In the genomic region with DNA sequence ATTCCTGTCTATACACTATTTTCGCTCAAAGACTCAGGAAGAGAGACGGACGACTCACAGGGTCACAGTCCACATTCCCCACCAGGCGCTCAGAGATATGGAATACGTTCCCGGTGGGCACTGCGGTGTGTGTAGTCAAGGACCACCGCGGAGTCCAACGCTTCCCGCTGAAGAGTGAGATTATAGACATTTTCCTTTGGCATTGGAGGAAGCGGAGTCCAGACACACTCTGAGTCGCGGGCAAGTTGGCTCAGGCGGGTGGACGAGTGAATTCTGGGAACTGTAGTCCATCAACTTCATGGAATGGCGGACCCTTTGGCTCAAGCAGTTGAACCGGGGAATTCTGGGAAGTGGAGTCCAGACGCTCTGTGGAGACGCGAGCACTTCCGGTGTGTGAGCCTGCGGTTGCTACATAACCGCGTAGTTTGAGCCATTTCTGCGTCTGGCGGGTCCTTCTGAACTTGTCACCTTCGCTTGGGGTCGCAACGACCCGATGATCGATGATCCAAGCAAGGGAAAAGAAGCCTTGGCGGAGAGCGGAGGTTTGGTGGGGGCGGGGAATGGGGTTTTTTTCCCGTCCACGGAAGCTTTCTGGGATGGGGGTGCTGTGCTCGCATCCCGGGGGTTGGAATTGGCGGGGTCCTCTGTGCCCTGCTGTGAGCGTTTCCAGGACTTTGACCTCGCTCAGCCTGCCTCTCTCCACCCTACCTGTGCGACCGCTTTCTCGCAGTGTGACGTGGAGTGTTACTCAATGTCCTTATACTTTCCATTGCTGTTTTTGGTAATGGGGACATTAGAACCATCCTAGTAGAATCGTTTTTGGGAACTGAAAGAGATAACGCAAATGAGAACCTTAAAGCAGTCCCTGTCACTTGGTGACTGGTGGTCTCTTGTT, we compare ENCODE assay signal across 1 cellular context.
A peak's percentile ranks its signal among the peaks of the same experiment; 100 is the strongest.
TF ChIP-seq lines count a peak whose summit lies in the region.

A gene (plus strand): TSS at position 392 of the 895 bp plus-strand sequence. CDS start 4,122 bp downstream, outside the sequence.

TF ChIP-seq in K562, 482 proteins besides CTCF, POLR2A, EP300 and RAD21 (continued from another document and continues in another):
- TF ChIP-seq, protein P1, sequence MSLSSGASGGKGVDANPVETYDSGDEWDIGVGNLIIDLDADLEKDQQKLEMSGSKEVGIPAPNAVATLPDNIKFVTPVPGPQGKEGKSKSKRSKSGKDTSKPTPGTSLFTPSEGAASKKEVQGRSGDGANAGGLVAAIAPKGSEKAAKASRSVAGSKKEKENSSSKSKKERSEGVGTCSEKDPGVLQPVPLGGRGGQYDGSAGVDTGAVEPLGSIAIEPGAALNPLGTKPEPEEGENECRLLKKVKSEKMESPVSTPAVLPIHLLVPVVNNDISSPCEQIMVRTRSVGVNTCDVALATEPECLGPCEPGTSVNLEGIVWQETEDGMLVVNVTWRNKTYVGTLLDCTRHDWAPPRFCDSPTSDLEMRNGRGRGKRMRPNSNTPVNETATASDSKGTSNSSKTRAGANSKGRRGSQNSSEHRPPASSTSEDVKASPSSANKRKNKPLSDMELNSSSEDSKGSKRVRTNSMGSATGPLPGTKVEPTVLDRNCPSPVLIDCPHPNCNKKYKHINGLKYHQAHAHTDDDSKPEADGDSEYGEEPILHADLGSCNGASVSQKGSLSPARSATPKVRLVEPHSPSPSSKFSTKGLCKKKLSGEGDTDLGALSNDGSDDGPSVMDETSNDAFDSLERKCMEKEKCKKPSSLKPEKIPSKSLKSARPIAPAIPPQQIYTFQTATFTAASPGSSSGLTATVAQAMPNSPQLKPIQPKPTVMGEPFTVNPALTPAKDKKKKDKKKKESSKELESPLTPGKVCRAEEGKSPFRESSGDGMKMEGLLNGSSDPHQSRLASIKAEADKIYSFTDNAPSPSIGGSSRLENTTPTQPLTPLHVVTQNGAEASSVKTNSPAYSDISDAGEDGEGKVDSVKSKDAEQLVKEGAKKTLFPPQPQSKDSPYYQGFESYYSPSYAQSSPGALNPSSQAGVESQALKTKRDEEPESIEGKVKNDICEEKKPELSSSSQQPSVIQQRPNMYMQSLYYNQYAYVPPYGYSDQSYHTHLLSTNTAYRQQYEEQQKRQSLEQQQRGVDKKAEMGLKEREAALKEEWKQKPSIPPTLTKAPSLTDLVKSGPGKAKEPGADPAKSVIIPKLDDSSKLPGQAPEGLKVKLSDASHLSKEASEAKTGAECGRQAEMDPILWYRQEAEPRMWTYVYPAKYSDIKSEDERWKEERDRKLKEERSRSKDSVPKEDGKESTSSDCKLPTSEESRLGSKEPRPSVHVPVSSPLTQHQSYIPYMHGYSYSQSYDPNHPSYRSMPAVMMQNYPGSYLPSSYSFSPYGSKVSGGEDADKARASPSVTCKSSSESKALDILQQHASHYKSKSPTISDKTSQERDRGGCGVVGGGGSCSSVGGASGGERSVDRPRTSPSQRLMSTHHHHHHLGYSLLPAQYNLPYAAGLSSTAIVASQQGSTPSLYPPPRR (CRISPR knock-in tag; IDR thresholded peaks at IDR 0.05; ENCODE audit: borderline replicate concordance) = no peak
- TF ChIP-seq, protein P2, sequence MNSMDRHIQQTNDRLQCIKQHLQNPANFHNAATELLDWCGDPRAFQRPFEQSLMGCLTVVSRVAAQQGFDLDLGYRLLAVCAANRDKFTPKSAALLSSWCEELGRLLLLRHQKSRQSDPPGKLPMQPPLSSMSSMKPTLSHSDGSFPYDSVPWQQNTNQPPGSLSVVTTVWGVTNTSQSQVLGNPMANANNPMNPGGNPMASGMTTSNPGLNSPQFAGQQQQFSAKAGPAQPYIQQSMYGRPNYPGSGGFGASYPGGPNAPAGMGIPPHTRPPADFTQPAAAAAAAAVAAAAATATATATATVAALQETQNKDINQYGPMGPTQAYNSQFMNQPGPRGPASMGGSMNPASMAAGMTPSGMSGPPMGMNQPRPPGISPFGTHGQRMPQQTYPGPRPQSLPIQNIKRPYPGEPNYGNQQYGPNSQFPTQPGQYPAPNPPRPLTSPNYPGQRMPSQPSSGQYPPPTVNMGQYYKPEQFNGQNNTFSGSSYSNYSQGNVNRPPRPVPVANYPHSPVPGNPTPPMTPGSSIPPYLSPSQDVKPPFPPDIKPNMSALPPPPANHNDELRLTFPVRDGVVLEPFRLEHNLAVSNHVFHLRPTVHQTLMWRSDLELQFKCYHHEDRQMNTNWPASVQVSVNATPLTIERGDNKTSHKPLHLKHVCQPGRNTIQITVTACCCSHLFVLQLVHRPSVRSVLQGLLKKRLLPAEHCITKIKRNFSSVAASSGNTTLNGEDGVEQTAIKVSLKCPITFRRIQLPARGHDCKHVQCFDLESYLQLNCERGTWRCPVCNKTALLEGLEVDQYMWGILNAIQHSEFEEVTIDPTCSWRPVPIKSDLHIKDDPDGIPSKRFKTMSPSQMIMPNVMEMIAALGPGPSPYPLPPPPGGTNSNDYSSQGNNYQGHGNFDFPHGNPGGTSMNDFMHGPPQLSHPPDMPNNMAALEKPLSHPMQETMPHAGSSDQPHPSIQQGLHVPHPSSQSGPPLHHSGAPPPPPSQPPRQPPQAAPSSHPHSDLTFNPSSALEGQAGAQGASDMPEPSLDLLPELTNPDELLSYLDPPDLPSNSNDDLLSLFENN (IDR thresholded peaks at IDR 0.05; ENCODE audit: low read depth in 2 of 2, low read length in 2 of 2) = no peak
- TF ChIP-seq MEIS2 (IDR thresholded peaks at IDR 0.05; ENCODE audit: partially characterized antibody) (peak; percentile 2), TAF7 (tag; IDR thresholded peaks at IDR 0.05) (no peak), MCM5 (IDR thresholded peaks at IDR 0.05; ENCODE audit: low read depth) (no peak), TCF7 (IDR thresholded peaks at IDR 0.05; ENCODE audit: borderline replicate concordance) (no peak), BRD4 (IDR thresholded peaks at IDR 0.05) (no peak), HMG20A (CRISPR knock-in tag; conservative IDR thresholded peaks at IDR 0.05) (no peak), ZFX (CRISPR knock-in tag; IDR thresholded peaks at IDR 0.05) (no peak), COPS2 (conservative IDR thresholded peaks at IDR 0.05) (no peak), LARP7 (IDR thresholded peaks at IDR 0.05) (no peak), TCFL5 (CRISPR knock-in tag; conservative IDR thresholded peaks at IDR 0.05) (no peak), ZNF232 (CRISPR knock-in tag; IDR thresholded peaks at IDR 0.05) (no peak), CSDE1 (IDR thresholded peaks at IDR 0.05) (no peak), SP2 (IDR thresholded peaks at IDR 0.05; ENCODE audit: extremely low read depth, low read depth, low read length, poor library complexity, severe bottlenecking) (no peak), ELF1 (tag; IDR thresholded peaks at IDR 0.05) (peak; percentile 95), EWSR1 (IDR thresholded peaks at IDR 0.05; ENCODE audit: borderline replicate concordance, low read depth, partially characterized antibody) (no peak), CEBPG (CRISPR knock-in tag; IDR thresholded peaks at IDR 0.05) (0 out of 2 replicates have a peak, but pooled peaks have one; percentile 30), CEBPG (tag; conservative IDR thresholded peaks at IDR 0.05 in 1 of 2, IDR thresholded peaks at IDR 0.05 in 1 of 2) (peak; percentile 79 to 88), ZBTB7A (IDR thresholded peaks at IDR 0.05; ENCODE audit: borderline replicate concordance, control insufficient read depth, low read depth, low read length) (peak; percentile 20; the same call in 1 of the 2 replicates), ZNF589 (CRISPR knock-in tag; IDR thresholded peaks at IDR 0.05; ENCODE audit: low read depth) (no peak), FOXA1 (IDR thresholded peaks at IDR 0.05; ENCODE audit: borderline replicate concordance) (no peak), HNRNPLL (IDR thresholded peaks at IDR 0.05; ENCODE audit: low read depth, low read length, poor library complexity, severe bottlenecking) (peak; percentile 72), HNRNPH1 (optimal IDR thresholded peaks at IDR 0.05; ENCODE audit: low read depth, low read length) (no peak), MYNN (IDR thresholded peaks at IDR 0.05) (no peak), MYNN (CRISPR knock-in tag; IDR thresholded peaks at IDR 0.05) (no peak), MEF2A (IDR thresholded peaks at IDR 0.05; ENCODE audit: control insufficient read depth, low read depth, low read length) (no peak), SOX6 (IDR thresholded peaks at IDR 0.05) (no peak), GATA2 (CRISPR knock-in tag; IDR thresholded peaks at IDR 0.05) (no peak), RBM39 (optimal IDR thresholded peaks at IDR 0.05; ENCODE audit: low read depth, low read length) (no peak)
- TF ChIP-seq, protein P3, sequence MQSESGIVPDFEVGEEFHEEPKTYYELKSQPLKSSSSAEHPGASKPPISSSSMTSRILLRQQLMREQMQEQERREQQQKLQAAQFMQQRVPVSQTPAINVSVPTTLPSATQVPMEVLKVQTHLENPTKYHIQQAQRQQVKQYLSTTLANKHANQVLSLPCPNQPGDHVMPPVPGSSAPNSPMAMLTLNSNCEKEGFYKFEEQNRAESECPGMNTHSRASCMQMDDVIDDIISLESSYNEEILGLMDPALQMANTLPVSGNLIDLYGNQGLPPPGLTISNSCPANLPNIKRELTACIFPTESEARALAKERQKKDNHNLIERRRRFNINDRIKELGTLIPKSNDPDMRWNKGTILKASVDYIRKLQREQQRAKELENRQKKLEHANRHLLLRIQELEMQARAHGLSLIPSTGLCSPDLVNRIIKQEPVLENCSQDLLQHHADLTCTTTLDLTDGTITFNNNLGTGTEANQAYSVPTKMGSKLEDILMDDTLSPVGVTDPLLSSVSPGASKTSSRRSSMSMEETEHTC (IDR thresholded peaks at IDR 0.05) = no peak
- TF ChIP-seq, protein P4, sequence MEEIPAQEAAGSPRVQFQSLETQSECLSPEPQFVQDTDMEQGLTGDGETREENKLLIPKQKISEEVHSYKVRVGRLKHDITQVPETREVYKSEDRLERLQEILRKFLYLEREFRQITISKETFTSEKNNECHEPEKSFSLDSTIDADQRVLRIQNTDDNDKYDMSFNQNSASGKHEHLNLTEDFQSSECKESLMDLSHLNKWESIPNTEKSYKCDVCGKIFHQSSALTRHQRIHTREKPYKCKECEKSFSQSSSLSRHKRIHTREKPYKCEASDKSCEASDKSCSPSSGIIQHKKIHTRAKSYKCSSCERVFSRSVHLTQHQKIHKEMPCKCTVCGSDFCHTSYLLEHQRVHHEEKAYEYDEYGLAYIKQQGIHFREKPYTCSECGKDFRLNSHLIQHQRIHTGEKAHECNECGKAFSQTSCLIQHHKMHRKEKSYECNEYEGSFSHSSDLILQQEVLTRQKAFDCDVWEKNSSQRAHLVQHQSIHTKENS (CRISPR knock-in tag; IDR thresholded peaks at IDR 0.05) = no peak
- TF ChIP-seq, protein P5, sequence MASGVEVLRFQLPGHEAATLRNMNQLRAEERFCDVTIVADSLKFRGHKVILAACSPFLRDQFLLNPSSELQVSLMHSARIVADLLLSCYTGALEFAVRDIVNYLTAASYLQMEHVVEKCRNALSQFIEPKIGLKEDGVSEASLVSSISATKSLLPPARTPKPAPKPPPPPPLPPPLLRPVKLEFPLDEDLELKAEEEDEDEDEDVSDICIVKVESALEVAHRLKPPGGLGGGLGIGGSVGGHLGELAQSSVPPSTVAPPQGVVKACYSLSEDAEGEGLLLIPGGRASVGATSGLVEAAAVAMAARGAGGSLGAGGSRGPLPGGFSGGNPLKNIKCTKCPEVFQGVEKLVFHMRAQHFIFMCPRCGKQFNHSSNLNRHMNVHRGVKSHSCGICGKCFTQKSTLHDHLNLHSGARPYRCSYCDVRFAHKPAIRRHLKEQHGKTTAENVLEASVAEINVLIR (CRISPR knock-in tag; IDR thresholded peaks at IDR 0.05) = peak; percentile 53; the same call in 1 of the 2 replicates
- TF ChIP-seq, protein P6, sequence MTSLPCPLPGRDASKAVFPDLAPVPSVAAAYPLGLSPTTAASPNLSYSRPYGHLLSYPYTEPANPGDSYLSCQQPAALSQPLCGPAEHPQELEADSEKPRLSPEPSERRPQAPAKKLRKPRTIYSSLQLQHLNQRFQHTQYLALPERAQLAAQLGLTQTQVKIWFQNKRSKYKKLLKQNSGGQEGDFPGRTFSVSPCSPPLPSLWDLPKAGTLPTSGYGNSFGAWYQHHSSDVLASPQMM (CRISPR knock-in tag; IDR thresholded peaks at IDR 0.05) = no peak
- TF ChIP-seq, protein P7, sequence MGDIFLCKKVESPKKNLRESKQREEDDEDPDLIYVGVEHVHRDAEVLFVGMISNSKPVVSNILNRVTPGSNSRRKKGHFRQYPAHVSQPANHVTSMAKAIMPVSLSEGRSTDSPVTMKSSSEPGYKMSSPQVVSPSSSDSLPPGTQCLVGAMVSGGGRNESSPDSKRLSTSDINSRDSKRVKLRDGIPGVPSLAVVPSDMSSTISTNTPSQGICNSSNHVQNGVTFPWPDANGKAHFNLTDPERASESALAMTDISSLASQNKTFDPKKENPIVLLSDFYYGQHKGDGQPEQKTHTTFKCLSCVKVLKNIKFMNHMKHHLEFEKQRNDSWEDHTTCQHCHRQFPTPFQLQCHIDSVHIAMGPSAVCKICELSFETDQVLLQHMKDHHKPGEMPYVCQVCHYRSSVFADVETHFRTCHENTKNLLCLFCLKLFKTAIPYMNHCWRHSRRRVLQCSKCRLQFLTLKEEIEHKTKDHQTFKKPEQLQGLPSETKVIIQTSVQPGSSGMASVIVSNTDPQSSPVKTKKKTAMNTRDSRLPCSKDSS (IDR thresholded peaks at IDR 0.05; ENCODE audit: low read depth, partially characterized antibody) = no peak
- TF ChIP-seq, protein P8, sequence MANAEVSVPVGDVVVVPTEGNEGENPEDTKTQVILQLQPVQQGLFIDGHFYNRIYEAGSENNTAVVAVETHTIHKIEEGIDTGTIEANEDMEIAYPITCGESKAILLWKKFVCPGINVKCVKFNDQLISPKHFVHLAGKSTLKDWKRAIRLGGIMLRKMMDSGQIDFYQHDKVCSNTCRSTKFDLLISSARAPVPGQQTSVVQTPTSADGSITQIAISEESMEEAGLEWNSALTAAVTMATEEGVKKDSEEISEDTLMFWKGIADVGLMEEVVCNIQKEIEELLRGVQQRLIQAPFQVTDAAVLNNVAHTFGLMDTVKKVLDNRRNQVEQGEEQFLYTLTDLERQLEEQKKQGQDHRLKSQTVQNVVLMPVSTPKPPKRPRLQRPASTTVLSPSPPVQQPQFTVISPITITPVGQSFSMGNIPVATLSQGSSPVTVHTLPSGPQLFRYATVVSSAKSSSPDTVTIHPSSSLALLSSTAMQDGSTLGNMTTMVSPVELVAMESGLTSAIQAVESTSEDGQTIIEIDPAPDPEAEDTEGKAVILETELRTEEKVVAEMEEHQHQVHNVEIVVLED (CRISPR knock-in tag; IDR thresholded peaks at IDR 0.05) = no peak
- TF ChIP-seq, protein P9, sequence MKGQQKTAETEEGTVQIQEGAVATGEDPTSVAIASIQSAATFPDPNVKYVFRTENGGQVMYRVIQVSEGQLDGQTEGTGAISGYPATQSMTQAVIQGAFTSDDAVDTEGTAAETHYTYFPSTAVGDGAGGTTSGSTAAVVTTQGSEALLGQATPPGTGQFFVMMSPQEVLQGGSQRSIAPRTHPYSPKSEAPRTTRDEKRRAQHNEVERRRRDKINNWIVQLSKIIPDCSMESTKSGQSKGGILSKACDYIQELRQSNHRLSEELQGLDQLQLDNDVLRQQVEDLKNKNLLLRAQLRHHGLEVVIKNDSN (CRISPR knock-in tag; IDR thresholded peaks at IDR 0.05) = no peak
- TF ChIP-seq, protein P10, sequence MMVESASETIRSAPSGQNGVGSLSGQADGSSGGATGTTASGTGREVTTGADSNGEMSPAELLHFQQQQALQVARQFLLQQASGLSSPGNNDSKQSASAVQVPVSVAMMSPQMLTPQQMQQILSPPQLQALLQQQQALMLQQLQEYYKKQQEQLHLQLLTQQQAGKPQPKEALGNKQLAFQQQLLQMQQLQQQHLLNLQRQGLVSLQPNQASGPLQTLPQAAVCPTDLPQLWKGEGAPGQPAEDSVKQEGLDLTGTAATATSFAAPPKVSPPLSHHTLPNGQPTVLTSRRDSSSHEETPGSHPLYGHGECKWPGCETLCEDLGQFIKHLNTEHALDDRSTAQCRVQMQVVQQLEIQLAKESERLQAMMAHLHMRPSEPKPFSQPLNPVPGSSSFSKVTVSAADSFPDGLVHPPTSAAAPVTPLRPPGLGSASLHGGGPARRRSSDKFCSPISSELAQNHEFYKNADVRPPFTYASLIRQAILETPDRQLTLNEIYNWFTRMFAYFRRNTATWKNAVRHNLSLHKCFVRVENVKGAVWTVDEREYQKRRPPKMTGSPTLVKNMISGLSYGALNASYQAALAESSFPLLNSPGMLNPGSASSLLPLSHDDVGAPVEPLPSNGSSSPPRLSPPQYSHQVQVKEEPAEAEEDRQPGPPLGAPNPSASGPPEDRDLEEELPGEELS (CRISPR knock-in tag; IDR thresholded peaks at IDR 0.05; ENCODE audit: borderline replicate concordance) = no peak
